ENCODE assay signal across 13 cellular contexts in the genomic region with DNA sequence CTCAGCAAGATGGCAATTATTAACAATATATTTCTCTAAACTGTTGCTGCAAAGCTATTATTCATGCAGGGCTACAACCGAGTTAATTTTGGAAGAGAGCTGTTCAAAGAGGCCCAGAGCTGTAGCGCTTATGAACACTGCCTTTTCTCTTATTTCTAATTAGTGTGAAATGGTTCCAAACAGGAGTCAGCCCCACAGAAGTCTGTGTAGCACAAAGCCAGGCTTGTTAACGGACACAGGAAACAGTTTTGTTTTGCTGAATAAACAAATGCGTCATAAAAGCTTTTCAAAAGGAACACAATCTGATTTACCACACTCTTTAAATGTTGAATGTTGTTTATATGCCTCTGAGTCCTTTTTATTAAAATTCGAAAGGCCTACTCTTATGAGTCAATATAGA.
DNase-seq lines count a peak whose midpoint lies in the region; ATAC-seq and TF ChIP-seq lines count a peak whose summit lies in the region.
"Had no signal": no experiment of that assay in that cellular context is flagged by ENCODE, and none has a peak within 500 bp of the region (broad histone marks: within the 10 kb centered on the region; RNA-seq: fewer than 3 reads in every experiment).

No MANE protein-coding gene starts in this region.

- DNase-seq in DMS153 (lab: John Stamatoyannopoulos, UW) (peak; percentile 18), NCI-H1930 (lab: John Stamatoyannopoulos, UW) (peak; percentile 73 to 81), medulla oblongata (ENCODE audit: extremely low spot score) (peak; percentile 75), activated T-cell treated with anti-CD3 and anti-CD28 coated beads for 4 hours (no peak), MV-4-11 (lab: John Stamatoyannopoulos, UW) (no peak)
- no peak for DNase-seq in activated CD4-positive, alpha-beta T cell treated with anti-CD3 and anti-CD28 coated beads for 48 hours
- DNase-seq: H7; mesendoderm; Right ventricle myocardium superior; stimulated activated CD4-positive, alpha-beta T cell treated with anti-CD3 and anti-CD28 coated beads, Interleukin-4, amount 100 ng/mL, for 4 hours; T1000 had no signal

- no peak for ATAC-seq in GM18511 (IDR thresholded peaks at IDR 0.05; ENCODE audit: unreplicated experiment)

- peak overlapping the region; percentile 87 for H3K27ac ChIP-seq in VCaP

- no peak for TF ChIP-seq CTCF in VCaP (conservative IDR thresholded peaks at IDR 0.05)

Comparison
In these comparisons a context has a peak if more than half of its experiments do, and no peak if none do; other contexts are left out.
1. DNase-seq: peak in DMS153 (single experiment), NCI-H1930 (2 of 2) and medulla oblongata (single experiment); none in activated CD4-positive, alpha-beta T cell treated with anti-CD3 and anti-CD28 coated beads for 48 hours (single experiment), activated T-cell treated with anti-CD3 and anti-CD28 coated beads for 4 hours (single experiment) and MV-4-11 (single experiment).